In genomic region chr1:226654508-226655124, GRCh38 we compare ENCODE assay signal across 9 cellular contexts.
DNase-seq lines count a peak whose midpoint lies in the region; ATAC-seq and TF ChIP-seq lines count a peak whose summit lies in the region.
"Had no signal": no experiment of that assay in that cellular context is flagged by ENCODE, and none has a peak within 500 bp of the region (broad histone marks: within the 10 kb centered on the region; RNA-seq: fewer than 3 reads in every experiment).

No MANE protein-coding gene starts in this region.

- H3K36me3 Mint-ChIP-seq in activated T-helper 2 cell treated with anti-CD3 and anti-CD28 coated beads, Interferon-gamma antibody, Interleukin-2, Interleukin-4, amounts not matched to agents 10 μg/mL and 5 μg/mL and 100 μg/mL, durations not matched to agents 14 hours and 24 hours and 36 hours (ENCODE audit: low read depth): peaks cover 6% of the 10 kb centered on the region
- no peaks in the 10 kb centered on the region for H3K36me3 Mint-ChIP-seq in mesothelial cell of epicardium

- H3K27ac ChIP-seq in heart right ventricle (peak overlapping the region in 6 of 10 donors; percentile 46 to 92 (median 77)), stomach (no peak overlapping the region)
- H3K27ac ChIP-seq: neutrophil had no signal

- H3K9me3 Mint-ChIP-seq in activated T-helper 2 cell treated with anti-CD3 and anti-CD28 coated beads, Interferon-gamma antibody, Interleukin-2, Interleukin-4, amounts not matched to agents 10 μg/mL and 5 μg/mL and 100 μg/mL, durations not matched to agents 14 hours and 24 hours and 36 hours: no peaks in the 10 kb centered on the region
- no peaks in the 10 kb centered on the region for H3K9me3 Mint-ChIP-seq in mesothelial cell of epicardium

- TF ChIP-seq POLR2A in lower leg skin (IDR thresholded peaks at IDR 0.05): no peak
- TF ChIP-seq POLR2A in stomach (IDR thresholded peaks at IDR 0.05): no peak

- no peak for TF ChIP-seq EP300 in stomach (IDR thresholded peaks at IDR 0.05)

- H3K4me1 Mint-ChIP-seq in activated T-helper 2 cell treated with anti-CD3 and anti-CD28 coated beads, Interferon-gamma antibody, Interleukin-2, Interleukin-4, amounts not matched to agents 10 μg/mL and 5 μg/mL and 100 μg/mL, durations not matched to agents 14 hours and 24 hours and 36 hours (ENCODE audit: low read depth): peaks cover 65% of the 10 kb centered on the region
- H3K4me1 Mint-ChIP-seq in mesothelial cell of epicardium: peaks cover 46% of the 10 kb centered on the region

- no peak for DNase-seq in heart right ventricle
- no peak for DNase-seq in Right ventricle myocardium inferior (ENCODE audit: missing footprints)
- DNase-seq in activated T-helper 2 cell treated with anti-CD3 and anti-CD28 coated beads, Interferon-gamma antibody, Interleukin-2, Interleukin-4, amounts not matched to agents 10 μg/mL and 5 μg/mL and 100 μg/mL, durations not matched to agents 14 hours and 24 hours and 36 hours (ENCODE audit: low spot score): no peak
- no peak for DNase-seq in mesothelial cell of epicardium (ENCODE audit: low spot score in 2 of 2, unreplicated experiment in 2 of 2)
- no peak for DNase-seq in COLO668 (lab: John Stamatoyannopoulos, UW; ENCODE audit: unreplicated experiment)
- DNase-seq in lower leg skin (ENCODE audit: low spot score in 2 of 2): no peak
- DNase-seq in stomach: no peak

- H3K36me3 ChIP-seq in heart right ventricle (no peaks in the 10 kb centered on the region), stomach (no peaks in the 10 kb centered on the region)

- H3K4me3 ChIP-seq in heart right ventricle (no peak overlapping the region), lower leg skin (ENCODE audit: low read depth, poor library complexity, severe bottlenecking) (no peak overlapping the region), stomach (no peak overlapping the region)

- H3K4me3 Mint-ChIP-seq in activated T-helper 2 cell treated with anti-CD3 and anti-CD28 coated beads, Interferon-gamma antibody, Interleukin-2, Interleukin-4, amounts not matched to agents 10 μg/mL and 5 μg/mL and 100 μg/mL, durations not matched to agents 14 hours and 24 hours and 36 hours (ENCODE audit: low read depth): peak overlapping the region; percentile 71
- H3K4me3 Mint-ChIP-seq in mesothelial cell of epicardium: no peak overlapping the region

- no peaks in the 10 kb centered on the region for H3K27me3 Mint-ChIP-seq in activated T-helper 2 cell treated with anti-CD3 and anti-CD28 coated beads, Interferon-gamma antibody, Interleukin-2, Interleukin-4, amounts not matched to agents 10 μg/mL and 5 μg/mL and 100 μg/mL, durations not matched to agents 14 hours and 24 hours and 36 hours (ENCODE audit: low read depth)
- no peaks in the 10 kb centered on the region for H3K27me3 Mint-ChIP-seq in mesothelial cell of epicardium (ENCODE audit: low read depth)

- peak overlapping the region; percentile 84 for H3K27ac Mint-ChIP-seq in activated T-helper 2 cell treated with anti-CD3 and anti-CD28 coated beads, Interferon-gamma antibody, Interleukin-2, Interleukin-4, amounts not matched to agents 10 μg/mL and 5 μg/mL and 100 μg/mL, durations not matched to agents 14 hours and 24 hours and 36 hours
- peak overlapping the region; percentile 96 for H3K27ac Mint-ChIP-seq in mesothelial cell of epicardium

- intact Hi-C loops in heart right ventricle (cut with DNase I): loop anchor here in 3 of 10 donors (5.0 to 10.0 kb wide), 3 partner anchors 48 to 83 kb away; partner anchors contain the start of gene ITPKB (in 3 of the 3)
- intact Hi-C loops in Right ventricle myocardium inferior (cut with DNase I): no loop called here
- intact Hi-C loops in activated T-helper 2 cell treated with anti-CD3 and anti-CD28 coated beads, Interferon-gamma antibody, Interleukin-2, Interleukin-4, amounts not matched to agents 10 μg/mL and 5 μg/mL and 100 μg/mL, durations not matched to agents 14 hours and 24 hours and 36 hours (cut with micrococcal nuclease): loop anchor here (1.0 to 2.0 kb wide), 2 partner anchors 9 to 20 kb away; no protein-coding TSS in a partner anchor
- intact Hi-C loops in lower leg skin (cut with DNase I; ENCODE audit: low total_unique reads): no loop called here
- intact Hi-C loops in stomach (cut with DNase I; ENCODE audit: low total_unique reads): no loop called here

- H3K9me3 ChIP-seq in heart right ventricle (no peaks in the 10 kb centered on the region), stomach (no peaks in the 10 kb centered on the region)
- H3K9me3 ChIP-seq: neutrophil had no signal

- H3K4me1 ChIP-seq in heart right ventricle (peaks cover 0 to 77% (median 17%) of the 10 kb centered on the region in 9 donors), stomach (peaks cover 15 to 81% (median 56%) of the 10 kb centered on the region in 4 donors)

- ATAC-seq in heart right ventricle (no peak), Right ventricle myocardium inferior (no peak), GM21576 (IDR thresholded peaks at IDR 0.05; ENCODE audit: unreplicated experiment) (no peak)

- WGBS in heart right ventricle, 2 donors: 58 to 65% methylated on average over 9 of the region's 9 CpGs
- WGBS in lower leg skin, 2 donors: 67 to 70% methylated on average over 9 of the region's 9 CpGs
- 68 to 75% (median 70%) methylated on average over 8 to 9 of the region's 9 CpGs for WGBS in stomach, 5 donors

- TF ChIP-seq CTCF in heart right ventricle (IDR thresholded peaks at IDR 0.05) (no peak), mesothelial cell of epicardium (IDR thresholded peaks at IDR 0.05; ENCODE audit: unreplicated experiment) (no peak), lower leg skin (IDR thresholded peaks at IDR 0.05) (no peak), stomach (IDR thresholded peaks at IDR 0.05) (no peak)

- H3K27me3 ChIP-seq in heart right ventricle (no peaks in the 10 kb centered on the region), stomach (no peaks in the 10 kb centered on the region)
- H3K27me3 ChIP-seq: neutrophil had no signal

Comparison
In these comparisons a context has a peak if more than half of its experiments do, and no peak if none do; other contexts are left out.
1. H3K27ac ChIP-seq: peak in heart right ventricle (6 of 10); none in stomach (0 of 5).